ENCODE assay signal across 8 cellular contexts in the genomic region with DNA sequence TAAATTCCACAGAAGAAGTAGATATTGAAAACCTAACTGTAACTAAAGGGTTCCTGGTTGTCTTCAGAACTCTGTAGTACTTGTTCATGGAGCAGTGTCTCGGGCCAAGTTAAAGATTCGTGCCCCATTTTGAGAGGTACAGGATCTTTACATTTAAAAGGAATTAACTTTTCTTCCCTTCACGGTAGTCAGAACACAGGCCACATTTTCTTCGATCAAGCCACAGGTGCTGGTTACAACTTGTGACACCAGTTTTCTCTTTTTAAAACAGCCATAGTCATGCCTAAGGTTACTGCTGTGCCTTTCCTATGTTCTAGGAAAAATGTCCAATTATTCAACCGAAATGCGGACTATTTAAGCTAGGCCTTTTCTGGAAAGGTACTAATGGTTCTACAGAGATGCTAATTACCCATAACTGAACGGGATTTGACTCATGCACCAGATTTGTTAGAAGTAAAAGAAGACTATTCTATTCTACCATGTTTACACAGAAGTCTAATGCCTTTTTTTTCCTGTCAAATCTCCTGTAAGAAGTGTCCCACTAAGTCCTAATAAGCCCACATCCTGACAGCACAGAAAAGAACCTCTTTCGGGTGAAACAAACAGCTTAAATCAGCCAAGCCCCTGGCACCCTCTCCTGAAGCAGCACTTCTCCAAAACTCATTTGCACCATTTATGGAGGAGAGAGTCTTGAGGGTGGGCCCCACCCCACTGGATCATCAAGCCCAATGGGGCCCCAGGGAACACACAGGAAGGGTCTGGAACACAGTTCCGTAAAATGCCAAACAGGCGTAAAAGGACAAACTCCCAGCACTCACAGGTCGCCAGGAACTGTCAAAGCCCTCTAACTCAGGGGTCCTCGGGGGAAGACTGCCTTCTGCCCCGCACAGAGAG. TPM values are rescaled to one million over a fixed set of nuclear protein-coding genes. Genes with fewer than 3 reads are reported as not detected.
DNase-seq lines count a peak whose midpoint lies in the region; ATAC-seq and TF ChIP-seq lines count a peak whose summit lies in the region.

No MANE protein-coding gene starts in this region.

- H3K4me3 ChIP-seq in LNCaP clone FGC (ENCODE audit: low read depth, low read length), result peak overlapping the region; percentile 91
- peak overlapping the region; percentile 74 for H3K4me3 ChIP-seq in effector memory CD4-positive, alpha-beta T cell (ENCODE audit: insufficient read depth, low read depth, low read length, poor library complexity, severe bottlenecking)
- no peak overlapping the region for H3K4me3 ChIP-seq in PC-9

- no peak overlapping the region for H2AFZ ChIP-seq in PC-9

- CTCF ChIA-PET in GM10248 (lab: Yijun Ruan, JAX), result interaction anchor here (1.2 kb wide), 2 partner anchors 9 to 12 kb away, joined by 3 read pairs; no protein-coding TSS in a partner anchor
- CTCF ChIA-PET in PC-9 (lab: Charles Lee), result no interaction called here

- H3F3A ChIP-seq in PC-9 (ENCODE audit: insufficient read depth, low read depth), result no peaks in the 10 kb centered on the region

- H3K9me2 ChIP-seq in PC-9 (ENCODE audit: insufficient read depth), result no peaks in the 10 kb centered on the region

- no peaks in the 10 kb centered on the region for H4K20me1 ChIP-seq in PC-9 (ENCODE audit: insufficient read depth)

- TF ChIP-seq CTCF in C4-2B (conservative IDR thresholded peaks at IDR 0.05), result no peak
- no peak for TF ChIP-seq CTCF in LNCaP clone FGC (IDR thresholded peaks at IDR 0.05; ENCODE audit: control insufficient read depth, extremely low read depth, insufficient read depth)
- no peak for TF ChIP-seq CTCF in neural crest cell (conservative IDR thresholded peaks at IDR 0.05)
- no peak for TF ChIP-seq CTCF in GM10248 (IDR thresholded peaks at IDR 0.05; ENCODE audit: control extremely low read depth, extremely low read depth, low read depth, missing control alignments)
- TF ChIP-seq CTCF in PC-9 (conservative IDR thresholded peaks at IDR 0.05), result no peak

- DNase-seq in LNCaP clone FGC (ENCODE audit: low read depth), result no peak
- DNase-seq in effector memory CD4-positive, alpha-beta T cell, result no peak
- DNase-seq in neural crest cell (ENCODE audit: low read depth, low spot score), result no peak
- no peak for DNase-seq in GM10248 (ENCODE audit: extremely low spot score)
- DNase-seq in PC-9, result no peak

- BruUV-seq in PC-9 (replicated peaks; lab: Mats Ljungman, UMichigan), result no TSS peak

- no peaks in the 10 kb centered on the region for H3K36me3 ChIP-seq in effector memory CD4-positive, alpha-beta T cell (ENCODE audit: control insufficient read depth, insufficient read depth, low read length)
- no peaks in the 10 kb centered on the region for H3K36me3 ChIP-seq in PC-9 (ENCODE audit: low read depth)

- no peaks in the 10 kb centered on the region for H3K9me3 Mint-ChIP-seq in neural crest cell

- H3K79me2 ChIP-seq in PC-9 (ENCODE audit: low read depth), result no peaks in the 10 kb centered on the region

- H3K27ac ChIP-seq in C4-2B (peak overlapping the region; percentile 93), PC-9 (no peak overlapping the region)
- H3K27ac ChIP-seq in effector memory CD4-positive, alpha-beta T cell (ENCODE audit: insufficient read depth, low read length, poor library complexity, severe bottlenecking), result peak overlapping the region; percentile 25

- no peak for ATAC-seq in HG03045 (IDR thresholded peaks at IDR 0.05; ENCODE audit: unreplicated experiment)
- ATAC-seq in HG03469 (IDR thresholded peaks at IDR 0.05; ENCODE audit: unreplicated experiment), result no peak

- H3K4me1 ChIP-seq in effector memory CD4-positive, alpha-beta T cell (ENCODE audit: control insufficient read depth, insufficient read depth, low read length, poor library complexity, severe bottlenecking), result peaks cover 52% of the 10 kb centered on the region
- H3K4me1 ChIP-seq in PC-9 (replicated peaks; ENCODE audit: insufficient read depth), result no peaks in the 10 kb centered on the region

- peak overlapping the region; percentile 92 for H3K27ac Mint-ChIP-seq in neural crest cell (ENCODE audit: unreplicated experiment)

- H3K36me3 Mint-ChIP-seq in neural crest cell (ENCODE audit: low read depth), result no peaks in the 10 kb centered on the region

- no peaks in the 10 kb centered on the region for H3K9me3 ChIP-seq in effector memory CD4-positive, alpha-beta T cell (ENCODE audit: control insufficient read depth, low read length)
- H3K9me3 ChIP-seq in PC-9 (ENCODE audit: insufficient read depth, low read depth), result no peaks in the 10 kb centered on the region

- POLR2A ChIA-PET in GM10248 (lab: Yijun Ruan, JAX) (no interaction called here), PC-9 (lab: Charles Lee; ENCODE audit: unreplicated experiment) (no interaction called here)

- intact Hi-C loops in PC-9 (cut with micrococcal nuclease; ENCODE audit: unreplicated experiment), result no loop called here

- H3K4me3 Mint-ChIP-seq in neural crest cell, result peak overlapping the region; percentile 97

- H3K4me2 ChIP-seq in PC-9, result no peak overlapping the region

- H3K27me3 ChIP-seq in effector memory CD4-positive, alpha-beta T cell (replicated peaks; ENCODE audit: control insufficient read depth, insufficient read depth, low read length, poor library complexity, severe bottlenecking), result no peaks in the 10 kb centered on the region
- H3K27me3 ChIP-seq in PC-9 (ENCODE audit: insufficient read depth, low read depth), result no peaks in the 10 kb centered on the region

- peaks cover 77% of the 10 kb centered on the region for H3K4me1 Mint-ChIP-seq in neural crest cell

- H3K27me3 Mint-ChIP-seq in neural crest cell (ENCODE audit: low read depth), result peaks cover 2% of the 10 kb centered on the region

RNA-seq across cellular contexts. Expression of gene LRIG1, which starts 1.9 kb away (rescaled TPM):
- total RNA-seq in neural crest cell (167 and 178 TPM in 2 replicates), PC-9 (2021) (not detected in 2 replicates)

Comparison
In these comparisons a context has a peak if more than half of its experiments do, and no peak if none do; other contexts are left out.
1. RNA of gene LRIG1, which starts 1.9 kb away (total RNA-seq): 167 to 178 TPM in neural crest cell; not detected in PC-9; every median in the first group is over 100 times any median in the second.